30 cellular contexts compared by ENCODE assay signal in the genomic region with DNA sequence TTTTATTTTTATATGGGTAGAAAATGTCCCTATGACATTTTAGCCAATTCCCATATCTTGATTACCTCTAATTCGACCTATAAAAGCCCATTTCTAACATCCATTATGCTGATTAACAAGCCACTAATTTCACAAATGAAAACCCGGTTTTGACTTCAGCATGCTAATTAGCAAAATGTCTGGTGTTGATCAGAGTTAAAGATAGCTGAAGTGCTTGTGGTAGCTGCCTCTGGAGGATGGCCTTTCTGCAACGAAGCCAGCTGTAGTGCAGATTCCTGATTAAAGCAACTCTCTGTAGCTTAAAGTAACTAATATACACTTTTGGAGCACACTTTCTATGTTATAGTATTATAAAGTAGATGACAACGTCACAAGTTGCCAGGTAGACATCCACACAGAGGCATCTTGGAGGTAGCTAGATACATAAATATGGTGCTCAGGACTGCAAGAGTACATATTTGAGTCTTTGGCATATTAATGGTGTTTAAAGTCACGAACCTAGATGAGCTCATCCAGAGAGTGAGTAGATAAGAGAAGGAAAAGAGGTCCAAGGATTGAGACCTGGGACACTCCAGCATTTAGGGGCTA.
"Had no signal": no experiment of that assay in that cellular context is flagged by ENCODE, and none has a peak within 500 bp of the region (broad histone marks: within the 10 kb centered on the region; RNA-seq: fewer than 3 reads in every experiment).

No MANE protein-coding gene starts in this region.

- H3K36me3 ChIP-seq: ascending aorta, breast epithelium, cardiac muscle cell, colonic mucosa, esophagus squamous epithelium, heart left ventricle had no signal

- FAIRE-seq: endometrium, endothelial cell of umbilical vein, frontal cortex had no signal

- H3K9me3 ChIP-seq: ascending aorta, breast epithelium, colonic mucosa, esophagus squamous epithelium, heart left ventricle had no signal

- ATAC-seq: activated CD4-positive, alpha-beta T cell treated with anti-CD3 and anti-CD28 coated beads for 36 hours; activated naive CD4-positive, alpha-beta T cell treated with anti-CD3 and anti-CD28 coated beads, Interleukin-2, amount 50 U/mL, for 72 hours; activated T-cell treated with anti-CD3 and anti-CD28 coated beads, Interleukin-2, amount 50 U/mL, for 72 hours; heart left ventricle; T-helper 17 cell had no signal

- H3K4me1 ChIP-seq: ascending aorta, breast epithelium, colonic mucosa, esophagus squamous epithelium, heart left ventricle had no signal

- H3K27ac ChIP-seq: ascending aorta, breast epithelium, cardiac muscle cell, colonic mucosa, epithelial cell of prostate, esophagus squamous epithelium, heart left ventricle had no signal

- DNase-seq: activated CD4-positive, alpha-beta memory T cell treated with anti-CD3 and anti-CD28 coated beads, Interleukin-2, amount 10 ng/mL, durations not matched to agents 7 days and 5 days; activated CD4-positive, alpha-beta T cell treated with anti-CD3 and anti-CD28 coated beads for 36 hours; activated CD4-positive, alpha-beta T cell treated with anti-CD3 and anti-CD28 coated beads, Interleukin-2, amount 10 ng/mL, durations not matched to agents 24 days and 14 days; activated CD4-positive, alpha-beta T cell treated with anti-CD3 and anti-CD28 coated beads, Interleukin-2, amount 50 U/mL, for 4 hours; activated CD4-positive, CD25-positive, alpha-beta regulatory T cell; activated CD4-positive, CD25-positive, alpha-beta regulatory T cell treated with anti-CD3 and anti-CD28 coated beads, Interleukin-2, amount 50 U/mL, for 72 hours; activated CD8-positive, alpha-beta memory T cell treated with anti-CD3 and anti-CD28 coated beads, Interleukin-2, amount 50 U/mL, for 48 hours; activated gamma-delta T cell; activated naive CD4-positive, alpha-beta T cell; activated naive CD4-positive, alpha-beta T cell treated with anti-CD3 and anti-CD28 coated beads, Interleukin-2, amount 10 ng/mL, durations not matched to agents 7 days and 5 days; activated naive CD8-positive, alpha-beta T cell treated with anti-CD3 and anti-CD28 coated beads, Interleukin-2, amount 10 ng/mL, durations not matched to agents 7 days and 5 days; activated T-cell treated with anti-CD3 and anti-CD28 coated beads for 4 hours; activated T-cell treated with anti-CD3 and anti-CD28 coated beads, Interleukin-2, amount 50 U/mL, for 24 hours; activated T-cell treated with anti-CD3 and anti-CD28 coated beads, Interleukin-2, amount 50 U/mL, for 72 hours; central memory CD4-positive, alpha-beta T cell; cerebellar nuclear complex; colonic mucosa; effector CD8-positive, alpha-beta T cell; esophagus squamous epithelium; glutamatergic neuron; heart left ventricle; T-helper 17 cell had no signal

- H3K27me3 ChIP-seq: ascending aorta, breast epithelium, cardiac muscle cell, colonic mucosa had no signal

- H3K4me3 ChIP-seq: ascending aorta, breast epithelium, cardiac muscle cell, colonic mucosa, esophagus squamous epithelium, heart left ventricle had no signal
